Comparison of ENCODE assay signal across 17 cellular contexts in the genomic region with DNA sequence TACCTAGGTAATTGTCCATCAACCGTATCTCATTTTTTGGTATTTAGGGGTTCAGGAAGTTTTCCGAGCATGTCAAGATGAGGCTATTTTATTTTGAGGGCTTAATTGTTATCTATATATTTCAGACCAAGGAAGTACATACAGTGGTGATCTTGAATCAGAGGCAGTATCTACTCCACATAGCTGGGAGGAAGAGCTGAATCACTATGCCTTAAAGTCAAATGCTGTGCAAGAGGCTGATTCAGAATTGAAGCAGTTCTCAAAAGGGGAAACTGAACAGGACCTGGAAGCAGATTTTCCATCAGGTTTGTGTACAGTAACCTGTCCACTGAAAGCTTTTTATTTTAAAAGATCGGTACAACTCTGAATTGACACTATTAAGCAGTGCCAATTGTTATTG.
DNase-seq lines count a peak whose midpoint lies in the region; ATAC-seq and TF ChIP-seq lines count a peak whose summit lies in the region.
"Had no signal": no experiment of that assay in that cellular context is flagged by ENCODE, and none has a peak within 500 bp of the region (broad histone marks: within the 10 kb centered on the region; RNA-seq: fewer than 3 reads in every experiment).

No MANE protein-coding gene starts in this region.

- no peak for TF ChIP-seq POLR2A in transverse colon (IDR thresholded peaks at IDR 0.05)

- H3K27me3 ChIP-seq in brain microvascular endothelial cell (replicated peaks) (no peaks in the 10 kb centered on the region), transverse colon (no peaks in the 10 kb centered on the region)

- no peaks in the 10 kb centered on the region for H3K9me3 ChIP-seq in transverse colon

- H3K4me1 Mint-ChIP-seq in activated naive CD8-positive, alpha-beta T cell treated with anti-CD3 and anti-CD28 coated beads, Interleukin-2, amount 50 U/mL, for 24 hours: peaks cover 11% of the 10 kb centered on the region
- H3K4me1 Mint-ChIP-seq in activated naive CD8-positive, alpha-beta T cell treated with anti-CD3 and anti-CD28 coated beads for 36 hours: peaks cover 9% of the 10 kb centered on the region
- H3K4me1 Mint-ChIP-seq in T-cell: peaks cover 0 to 12% (median 10%) of the 10 kb centered on the region in 3 donors

- intact Hi-C loops in transverse colon (cut with DNase I; ENCODE audit: low total_unique reads): no loop called here

- H3K27ac Mint-ChIP-seq in activated naive CD8-positive, alpha-beta T cell treated with anti-CD3 and anti-CD28 coated beads, Interleukin-2, amount 50 U/mL, for 24 hours: no peak overlapping the region
- H3K27ac Mint-ChIP-seq in activated naive CD8-positive, alpha-beta T cell treated with anti-CD3 and anti-CD28 coated beads for 36 hours: no peak overlapping the region
- peak overlapping the region; percentile 14 to 56 for H3K27ac Mint-ChIP-seq in T-cell
- H3K27ac Mint-ChIP-seq: H9 had no signal

- H3K4me3 Mint-ChIP-seq in activated naive CD8-positive, alpha-beta T cell treated with anti-CD3 and anti-CD28 coated beads, Interleukin-2, amount 50 U/mL, for 24 hours: no peak overlapping the region
- H3K4me3 Mint-ChIP-seq in activated naive CD8-positive, alpha-beta T cell treated with anti-CD3 and anti-CD28 coated beads for 36 hours: no peak overlapping the region
- no peak overlapping the region for H3K4me3 Mint-ChIP-seq in T-cell
- H3K4me3 Mint-ChIP-seq: CD4-positive, CD25-positive, alpha-beta regulatory T cell; H9 had no signal

- 98 to 100% methylated on average over 2 to 3 of the region's 3 CpGs for WGBS in transverse colon (ENCODE audit: low coverage in 1 of 2), 2 donors

- CTCF ChIA-PET in T-cell (lab: Charles Lee): no interaction called here

- TF ChIP-seq CTCF in brain microvascular endothelial cell (IDR thresholded peaks at IDR 0.05; ENCODE audit: low read depth, low read length, missing control alignments): no peak
- no peak for TF ChIP-seq CTCF in transverse colon (IDR thresholded peaks at IDR 0.05)

- H3K36me3 ChIP-seq in brain microvascular endothelial cell (replicated peaks) (peaks cover 27% of the 10 kb centered on the region), transverse colon (peaks cover 0 to 62% (median 25%) of the 10 kb centered on the region in 4 donors)

- no peaks in the 10 kb centered on the region for H3K4me1 ChIP-seq in transverse colon

- no peak for TF ChIP-seq EP300 in transverse colon (IDR thresholded peaks at IDR 0.05; ENCODE audit: low read depth)

- no peak overlapping the region for H3K27ac ChIP-seq in brain microvascular endothelial cell
- H3K27ac ChIP-seq in transverse colon: no peak overlapping the region
- H3K27ac ChIP-seq: PC-9 had no signal

- POLR2A ChIA-PET in T-cell (lab: Charles Lee): no interaction called here

- H3K4me3 ChIP-seq in brain microvascular endothelial cell (ENCODE audit: low read depth, low read length) (no peak overlapping the region), transverse colon (no peak overlapping the region)
- H3K4me3 ChIP-seq: PC-9 had no signal

- ATAC-seq in activated naive CD8-positive, alpha-beta T cell treated with anti-CD3 and anti-CD28 coated beads, Interleukin-2, amount 50 U/mL, for 24 hours: peak; percentile 66
- no peak for ATAC-seq in T-cell (replicated peaks in 1 of 4)

- no peaks in the 10 kb centered on the region for H3K27me3 Mint-ChIP-seq in activated naive CD8-positive, alpha-beta T cell treated with anti-CD3 and anti-CD28 coated beads, Interleukin-2, amount 50 U/mL, for 24 hours
- H3K27me3 Mint-ChIP-seq in activated naive CD8-positive, alpha-beta T cell treated with anti-CD3 and anti-CD28 coated beads for 36 hours: no peaks in the 10 kb centered on the region
- no peaks in the 10 kb centered on the region for H3K27me3 Mint-ChIP-seq in T-cell
- H3K27me3 Mint-ChIP-seq: CD4-positive, CD25-positive, alpha-beta regulatory T cell had no signal

- in situ Hi-C loops in brain microvascular endothelial cell (cut with HindIII; ENCODE audit: low pct_ligation_motif_present, low sequenced_read_pairs): no loop called here
- in situ Hi-C loops in transverse colon (cut with MboI; ENCODE audit: low pct_ligation_motif_present in 1 of 4, low pct_unique_long_range_greater_than_20kb in 1 of 4, low sequenced_read_pairs in 3 of 4): no loop called here

- no peaks in the 10 kb centered on the region for H3K9me3 Mint-ChIP-seq in activated naive CD8-positive, alpha-beta T cell treated with anti-CD3 and anti-CD28 coated beads, Interleukin-2, amount 50 U/mL, for 24 hours
- H3K9me3 Mint-ChIP-seq in activated naive CD8-positive, alpha-beta T cell treated with anti-CD3 and anti-CD28 coated beads for 36 hours: no peaks in the 10 kb centered on the region
- no peaks in the 10 kb centered on the region for H3K9me3 Mint-ChIP-seq in T-cell
- H3K9me3 Mint-ChIP-seq: H9 had no signal

- DNase-seq in activated naive CD8-positive, alpha-beta T cell treated with anti-CD3 and anti-CD28 coated beads, Interleukin-2, amount 50 U/mL, for 24 hours: no peak
- DNase-seq in activated naive CD8-positive, alpha-beta T cell treated with anti-CD3 and anti-CD28 coated beads for 36 hours: no peak
- DNase-seq in T-cell (no peak), brain microvascular endothelial cell (peak; percentile 3), transverse colon (no peak), iPS-NIHi7 (ENCODE audit: extremely low spot score) (no peak), NCI-H187 treated with DMSO at 0.1 percent for 48 hours (lab: John Stamatoyannopoulos, UW) (no peak)
- DNase-seq: CD4-positive, CD25-positive, alpha-beta regulatory T cell; DMS79; H9; Kasumi-1; MV-4-11; NCI-H1417 treated with DMSO at 0.1 percent for 48 hours; NCI-H2081 treated with DMSO at 0.1 percent for 48 hours; NCI-H2227 treated with DMSO at 0.1 percent for 48 hours; NCI-H526; PC-9 had no signal

- H3K36me3 Mint-ChIP-seq in activated naive CD8-positive, alpha-beta T cell treated with anti-CD3 and anti-CD28 coated beads, Interleukin-2, amount 50 U/mL, for 24 hours (ENCODE audit: low read depth): peaks cover 41% of the 10 kb centered on the region
- peaks cover 33% of the 10 kb centered on the region for H3K36me3 Mint-ChIP-seq in activated naive CD8-positive, alpha-beta T cell treated with anti-CD3 and anti-CD28 coated beads for 36 hours
- peaks cover 55% of the 10 kb centered on the region for H3K36me3 Mint-ChIP-seq in T-cell

Comparison
In these comparisons a context has a peak if more than half of its experiments do, and no peak if none do; other contexts are left out.
1. H3K27ac Mint-ChIP-seq: peak in T-cell (2 of 2); none in activated naive CD8-positive, alpha-beta T cell treated with anti-CD3 and anti-CD28 coated beads, Interleukin-2, amount 50 U/mL, for 24 hours (single experiment) and activated naive CD8-positive, alpha-beta T cell treated with anti-CD3 and anti-CD28 coated beads for 36 hours (single experiment).